Comparison of ENCODE assay signal across 27 cellular contexts in genomic region chr2:14501061-14501460, GRCh38.
"Had no signal": no experiment of that assay in that cellular context is flagged by ENCODE, and none has a peak within 500 bp of the region (broad histone marks: within the 10 kb centered on the region; RNA-seq: fewer than 3 reads in every experiment).

No MANE protein-coding gene starts in this region.

- H3K4me1 Mint-ChIP-seq: immature natural killer cell; memory B cell; naive thymus-derived CD4-positive, alpha-beta T cell had no signal

- H3K27ac ChIP-seq: coronary artery, dorsolateral prefrontal cortex, epithelial cell of prostate, gastrocnemius medialis, heart right ventricle, hepatocyte, left lung, lower lobe of right lung had no signal

- H3K4me3 ChIP-seq: coronary artery, dorsolateral prefrontal cortex, gastrocnemius medialis, heart right ventricle, hepatocyte, left lung, lower lobe of right lung had no signal

- H3K79me2 ChIP-seq: hepatocyte had no signal

- H3K27me3 Mint-ChIP-seq: memory B cell; naive thymus-derived CD4-positive, alpha-beta T cell had no signal

- H3K36me3 Mint-ChIP-seq: immature natural killer cell; memory B cell; naive thymus-derived CD4-positive, alpha-beta T cell had no signal

- H3K4me3 Mint-ChIP-seq: immature natural killer cell; memory B cell; naive thymus-derived CD4-positive, alpha-beta T cell had no signal

- H3K27me3 ChIP-seq: dorsolateral prefrontal cortex, gastrocnemius medialis, heart right ventricle, hepatocyte, left lung had no signal

- DNase-seq: dermis blood vessel endothelial cell; dorsolateral prefrontal cortex; effector CD4-positive, alpha-beta T cell; effector memory CD4-positive, alpha-beta T cell; erythroblast; foreskin melanocyte; gastrocnemius medialis; glutamatergic neuron; head of caudate nucleus; heart right ventricle; hypothalamus; immature natural killer cell; islet precursor cell; left cardiac atrium; left lung; left ventricle myocardium superior; lower lobe of right lung; mesendoderm; midbrain; naive thymus-derived CD4-positive, alpha-beta T cell had no signal

- H3K4me1 ChIP-seq: gastrocnemius medialis, heart right ventricle, left lung, lower lobe of right lung had no signal

- FAIRE-seq: colon, endothelial cell of umbilical vein had no signal

- H2AFZ ChIP-seq: hepatocyte had no signal

- H3K36me3 ChIP-seq: gastrocnemius medialis, heart right ventricle, left lung, lower lobe of right lung had no signal

- H3K9me3 ChIP-seq: gastrocnemius medialis, left lung, lower lobe of right lung had no signal

- H3K27ac Mint-ChIP-seq: immature natural killer cell; memory B cell; naive thymus-derived CD4-positive, alpha-beta T cell had no signal

- ATAC-seq: esophagus mucosa; gastrocnemius medialis; heart right ventricle; left cardiac atrium; left lung; left ventricle myocardium superior; lower lobe of right lung; naive thymus-derived CD4-positive, alpha-beta T cell had no signal

- H3K4me2 ChIP-seq: hepatocyte had no signal
